ENCODE assay signal across 8 cellular contexts in genomic region chr17:68497885-68498319, GRCh38. TPM values are rescaled to one million over a fixed set of nuclear protein-coding genes. Genes with fewer than 3 reads are reported as not detected.
DNase-seq lines count a peak whose midpoint lies in the region; ATAC-seq and TF ChIP-seq lines count a peak whose summit lies in the region.

No MANE protein-coding gene starts in this region.

- intact Hi-C loops in posterior cingulate gyrus (cut with DNase I): no loop called here

- no peaks in the 10 kb centered on the region for H3K27me3 ChIP-seq in lung (ENCODE audit: control insufficient read depth, insufficient read depth)

- peak; percentile 83 for DNase-seq in NOMO-1 treated with dmso at 0.1 percent for 144 hours (lab: John Stamatoyannopoulos, UW; ENCODE audit: unreplicated experiment)
- DNase-seq in lung (ENCODE audit: low spot score): no peak
- no peak for DNase-seq in posterior cingulate gyrus
- no peak for DNase-seq in stimulated activated CD4-positive, alpha-beta T cell treated with anti-CD3 and anti-CD28 coated beads, Interleukin-4, amount 100 ng/mL, for 1 hour
- no peak for DNase-seq in globus pallidus (ENCODE audit: low spot score)
- DNase-seq in glomerular visceral epithelial cell (ENCODE audit: extremely low spot score): no peak

- H3K4me1 ChIP-seq in lung (ENCODE audit: control insufficient read depth in 2 of 2, insufficient read depth in 2 of 2, low read length in 2 of 2): peaks cover 0 to 5% of the 10 kb centered on the region in 2 donors

- ATAC-seq in GM18907 (IDR thresholded peaks at IDR 0.05; ENCODE audit: unreplicated experiment) (peak; percentile 91), HG02759 (IDR thresholded peaks at IDR 0.05; ENCODE audit: unreplicated experiment) (peak; percentile 95), lung (ENCODE audit: insufficient read depth, low FRiP score) (peak; percentile 24)

- H3K27ac ChIP-seq in lung (ENCODE audit: low read depth in 1 of 2, low read length in 1 of 2): peak overlapping the region; percentile 40 to 55

- WGBS in lung, 2 donors: 0 to 6% methylated on average over 3 of the region's 3 CpGs

- H3K4me3 ChIP-seq in lung: no peak overlapping the region

- TF ChIP-seq CTCF in lung (IDR thresholded peaks at IDR 0.05; ENCODE audit: control extremely low read depth, extremely low read depth): no peak

- H3K9me3 ChIP-seq in lung (ENCODE audit: control insufficient read depth in 2 of 2, insufficient read depth in 1 of 2, low read length in 1 of 2): no peaks in the 10 kb centered on the region

- H3K36me3 ChIP-seq in lung (ENCODE audit: control insufficient read depth in 2 of 2, insufficient read depth in 2 of 2, low read length in 2 of 2): no peaks in the 10 kb centered on the region

RNA-seq across cellular contexts. Expression of gene PRKAR1A, which starts 14.3 kb away (rescaled TPM):
- total RNA-seq in lung: 100 to 1,000 TPM; 377 to 422 TPM
- polyA plus RNA-seq in lung: 100 to 1,000 TPM in 1 of 2 donors, 10 to 100 TPM in 1; 74.0 to 152 TPM

RNA-seq across cellular contexts. Expression of gene WIPI1, which starts 40.6 kb away (rescaled TPM):
- total RNA-seq in lung: 10 to 100 TPM; 31.7 to 58.5 TPM
- polyA plus RNA-seq in lung: 10 to 100 TPM; 30.4 to 51.9 TPM

Comparison
In these comparisons a context has a peak if more than half of its experiments do, and no peak if none do; other contexts are left out.
1. ATAC-seq: peak in every context shown above with its lines; median percentile 95 in HG02759; 91 in GM18907; 24 in lung.